1 cellular context compared by ENCODE assay signal in the genomic region with DNA sequence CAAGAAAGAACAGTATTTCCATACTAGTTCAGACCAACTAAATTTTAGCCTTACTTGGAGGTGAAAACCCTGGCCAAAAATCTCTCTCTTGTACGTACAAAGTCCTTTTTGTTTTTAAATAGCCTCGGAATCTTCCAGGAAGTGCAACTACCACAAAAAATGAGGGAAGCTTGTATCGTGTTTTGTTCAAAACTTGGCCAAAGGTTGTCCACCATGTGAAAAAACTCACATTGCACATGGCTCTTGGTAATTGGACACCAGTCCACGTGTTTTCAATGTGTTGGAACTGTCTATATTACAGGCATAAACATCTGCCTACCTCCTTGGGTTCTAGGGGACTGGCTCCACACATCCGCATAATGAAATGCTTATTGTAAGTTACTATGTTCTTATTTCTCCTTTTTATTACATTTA.
TF ChIP-seq lines count a peak whose summit lies in the region.

No MANE protein-coding gene starts in this region.

TF ChIP-seq in HepG2, 621 proteins besides CTCF, POLR2A, EP300 and RAD21 (continued from another document and continues in another):
- TF ChIP-seq, protein P1, sequence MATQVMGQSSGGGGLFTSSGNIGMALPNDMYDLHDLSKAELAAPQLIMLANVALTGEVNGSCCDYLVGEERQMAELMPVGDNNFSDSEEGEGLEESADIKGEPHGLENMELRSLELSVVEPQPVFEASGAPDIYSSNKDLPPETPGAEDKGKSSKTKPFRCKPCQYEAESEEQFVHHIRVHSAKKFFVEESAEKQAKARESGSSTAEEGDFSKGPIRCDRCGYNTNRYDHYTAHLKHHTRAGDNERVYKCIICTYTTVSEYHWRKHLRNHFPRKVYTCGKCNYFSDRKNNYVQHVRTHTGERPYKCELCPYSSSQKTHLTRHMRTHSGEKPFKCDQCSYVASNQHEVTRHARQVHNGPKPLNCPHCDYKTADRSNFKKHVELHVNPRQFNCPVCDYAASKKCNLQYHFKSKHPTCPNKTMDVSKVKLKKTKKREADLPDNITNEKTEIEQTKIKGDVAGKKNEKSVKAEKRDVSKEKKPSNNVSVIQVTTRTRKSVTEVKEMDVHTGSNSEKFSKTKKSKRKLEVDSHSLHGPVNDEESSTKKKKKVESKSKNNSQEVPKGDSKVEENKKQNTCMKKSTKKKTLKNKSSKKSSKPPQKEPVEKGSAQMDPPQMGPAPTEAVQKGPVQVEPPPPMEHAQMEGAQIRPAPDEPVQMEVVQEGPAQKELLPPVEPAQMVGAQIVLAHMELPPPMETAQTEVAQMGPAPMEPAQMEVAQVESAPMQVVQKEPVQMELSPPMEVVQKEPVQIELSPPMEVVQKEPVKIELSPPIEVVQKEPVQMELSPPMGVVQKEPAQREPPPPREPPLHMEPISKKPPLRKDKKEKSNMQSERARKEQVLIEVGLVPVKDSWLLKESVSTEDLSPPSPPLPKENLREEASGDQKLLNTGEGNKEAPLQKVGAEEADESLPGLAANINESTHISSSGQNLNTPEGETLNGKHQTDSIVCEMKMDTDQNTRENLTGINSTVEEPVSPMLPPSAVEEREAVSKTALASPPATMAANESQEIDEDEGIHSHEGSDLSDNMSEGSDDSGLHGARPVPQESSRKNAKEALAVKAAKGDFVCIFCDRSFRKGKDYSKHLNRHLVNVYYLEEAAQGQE (IDR thresholded peaks at IDR 0.05; ENCODE audit: borderline replicate concordance in 1 of 2, low read depth in 1 of 2, low read length in 2 of 2): no peak
- TF ChIP-seq EED (CRISPR knock-in tag; IDR thresholded peaks at IDR 0.05): no peak
- no peak for TF ChIP-seq ZNF788 (CRISPR knock-in tag; IDR thresholded peaks at IDR 0.05; ENCODE audit: borderline replicate concordance)
- TF ChIP-seq, protein P2, sequence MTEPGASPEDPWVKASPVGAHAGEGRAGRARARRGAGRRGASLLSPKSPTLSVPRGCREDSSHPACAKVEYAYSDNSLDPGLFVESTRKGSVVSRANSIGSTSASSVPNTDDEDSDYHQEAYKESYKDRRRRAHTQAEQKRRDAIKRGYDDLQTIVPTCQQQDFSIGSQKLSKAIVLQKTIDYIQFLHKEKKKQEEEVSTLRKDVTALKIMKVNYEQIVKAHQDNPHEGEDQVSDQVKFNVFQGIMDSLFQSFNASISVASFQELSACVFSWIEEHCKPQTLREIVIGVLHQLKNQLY (CRISPR knock-in tag; IDR thresholded peaks at IDR 0.05): no peak
- TF ChIP-seq ZNF251 (CRISPR knock-in tag; IDR thresholded peaks at IDR 0.05): no peak
- no peak for TF ChIP-seq ZNF496 (CRISPR knock-in tag; IDR thresholded peaks at IDR 0.05; ENCODE audit: insufficient replicate concordance)
- TF ChIP-seq PRMT3 (CRISPR knock-in tag; IDR thresholded peaks at IDR 0.05; ENCODE audit: borderline replicate concordance, low read depth): no peak
- TF ChIP-seq ZNF383 (CRISPR knock-in tag; IDR thresholded peaks at IDR 0.05; ENCODE audit: borderline replicate concordance): no peak
- TF ChIP-seq ZKSCAN1 (IDR thresholded peaks at IDR 0.05; ENCODE audit: low read length): no peak
- no peak for TF ChIP-seq ZNF781 (CRISPR knock-in tag; IDR thresholded peaks at IDR 0.05; ENCODE audit: borderline replicate concordance, not compliant biosample characterization)
- TF ChIP-seq, protein P3, sequence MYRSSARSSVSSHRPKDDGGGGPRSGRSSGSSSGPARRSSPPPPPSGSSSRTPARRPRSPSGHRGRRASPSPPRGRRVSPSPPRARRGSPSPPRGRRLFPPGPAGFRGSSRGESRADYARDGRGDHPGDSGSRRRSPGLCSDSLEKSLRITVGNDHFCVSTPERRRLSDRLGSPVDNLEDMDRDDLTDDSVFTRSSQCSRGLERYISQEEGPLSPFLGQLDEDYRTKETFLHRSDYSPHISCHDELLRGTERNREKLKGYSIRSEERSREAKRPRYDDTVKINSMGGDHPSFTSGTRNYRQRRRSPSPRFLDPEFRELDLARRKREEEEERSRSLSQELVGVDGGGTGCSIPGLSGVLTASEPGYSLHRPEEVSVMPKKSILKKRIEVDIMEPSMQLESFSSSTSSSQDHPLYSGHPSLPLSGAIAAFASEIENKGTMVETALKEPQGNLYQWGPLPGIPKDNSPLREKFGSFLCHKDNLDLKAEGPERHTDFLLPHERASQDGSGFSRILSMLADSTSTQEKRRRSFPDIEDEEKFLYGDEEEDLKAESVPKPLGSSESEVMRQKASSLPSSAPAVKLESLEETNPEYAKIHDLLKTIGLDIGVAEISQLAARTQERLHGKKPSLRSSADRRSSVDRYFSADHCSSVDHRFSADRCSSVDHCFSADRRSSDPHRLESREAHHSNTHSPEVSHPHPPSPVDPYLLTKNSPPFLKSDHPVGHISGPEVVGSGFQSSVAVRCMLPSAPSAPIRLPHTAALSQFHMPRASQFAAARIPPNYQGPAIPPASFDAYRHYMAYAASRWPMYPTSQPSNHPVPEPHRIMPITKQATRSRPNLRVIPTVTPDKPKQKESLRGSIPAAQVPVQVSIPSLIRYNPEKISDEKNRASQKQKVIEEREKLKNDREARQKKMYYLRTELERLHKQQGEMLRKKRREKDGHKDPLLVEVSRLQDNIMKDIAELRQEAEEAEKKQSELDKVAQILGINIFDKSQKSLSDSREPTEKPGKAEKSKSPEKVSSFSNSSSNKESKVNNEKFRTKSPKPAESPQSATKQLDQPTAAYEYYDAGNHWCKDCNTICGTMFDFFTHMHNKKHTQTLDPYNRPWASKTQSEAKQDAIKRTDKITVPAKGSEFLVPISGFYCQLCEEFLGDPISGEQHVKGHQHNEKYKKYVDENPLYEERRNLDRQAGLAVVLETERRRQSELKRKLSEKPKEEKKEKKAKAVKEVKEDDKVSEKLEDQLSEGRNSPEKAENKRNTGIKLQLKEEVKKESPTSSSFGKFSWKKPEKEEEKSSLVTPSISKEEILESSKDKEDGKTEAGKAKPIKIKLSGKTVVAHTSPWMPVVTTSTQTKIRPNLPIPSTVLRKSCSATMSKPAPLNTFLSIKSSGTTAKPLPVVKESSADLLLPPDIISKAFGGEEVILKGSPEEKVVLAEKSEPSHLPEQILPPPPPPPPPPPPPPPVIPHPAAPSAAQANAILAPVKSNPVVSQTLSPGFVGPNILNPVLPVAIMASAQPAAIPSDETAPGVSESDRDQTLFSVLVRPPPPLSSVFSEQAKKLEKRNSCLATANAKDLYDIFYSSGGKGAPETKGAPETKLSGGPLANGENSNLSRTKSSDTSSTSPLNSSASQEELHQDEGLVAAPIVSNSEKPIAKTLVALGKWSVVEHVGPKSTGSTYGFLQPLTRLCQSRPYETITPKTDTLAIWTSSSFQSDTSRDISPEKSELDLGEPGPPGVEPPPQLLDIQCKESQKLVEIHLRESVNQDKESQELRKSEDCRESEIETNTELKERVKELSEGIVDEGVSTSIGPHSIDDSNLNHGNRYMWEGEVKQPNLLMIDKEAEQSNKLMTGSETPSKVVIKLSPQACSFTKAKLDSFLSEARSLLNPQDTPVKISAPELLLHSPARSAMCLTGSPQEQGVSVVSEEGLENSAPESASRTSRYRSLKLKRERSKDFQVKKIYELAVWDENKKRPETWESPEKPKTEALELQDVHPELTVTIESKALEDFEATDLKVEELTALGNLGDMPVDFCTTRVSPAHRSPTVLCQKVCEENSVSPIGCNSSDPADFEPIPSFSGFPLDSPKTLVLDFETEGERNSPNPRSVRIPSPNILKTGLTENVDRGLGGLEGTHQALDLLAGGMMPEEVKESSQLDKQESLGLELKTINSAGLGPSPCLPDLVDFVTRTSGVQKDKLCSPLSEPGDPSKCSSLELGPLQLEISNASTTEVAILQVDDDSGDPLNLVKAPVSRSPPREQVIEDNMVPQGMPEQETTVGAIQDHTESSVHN (CRISPR knock-in tag; IDR thresholded peaks at IDR 0.05): no peak
- no peak for TF ChIP-seq ZNF672 (CRISPR knock-in tag; IDR thresholded peaks at IDR 0.05)
- TF ChIP-seq ZFP36L1 (CRISPR knock-in tag; IDR thresholded peaks at IDR 0.05): peak; percentile 80; the same call in 1 of the 2 replicates
- TF ChIP-seq, protein P4, sequence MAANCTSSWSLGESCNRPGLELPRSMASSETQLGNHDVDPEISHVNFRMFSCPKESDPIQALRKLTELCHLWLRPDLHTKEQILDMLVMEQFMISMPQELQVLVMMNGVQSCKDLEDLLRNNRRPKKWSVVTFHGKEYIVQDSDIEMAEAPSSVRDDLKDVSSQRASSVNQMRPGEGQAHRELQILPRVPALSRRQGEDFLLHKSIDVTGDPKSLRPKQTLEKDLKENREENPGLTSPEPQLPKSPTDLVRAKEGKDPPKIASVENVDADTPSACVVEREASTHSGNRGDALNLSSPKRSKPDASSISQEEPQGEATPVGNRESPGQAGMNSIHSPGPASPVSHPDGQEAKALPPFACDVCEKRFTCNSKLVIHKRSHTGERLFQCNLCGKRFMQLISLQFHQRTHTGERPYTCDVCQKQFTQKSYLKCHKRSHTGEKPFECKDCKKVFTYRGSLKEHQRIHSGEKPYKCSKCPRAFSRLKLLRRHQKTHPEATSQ (CRISPR knock-in tag; IDR thresholded peaks at IDR 0.05; ENCODE audit: borderline replicate concordance): no peak
- TF ChIP-seq TCF7L2 (IDR thresholded peaks at IDR 0.05; ENCODE audit: low read depth, low read length): no peak
- TF ChIP-seq MEIS1 (CRISPR knock-in tag; IDR thresholded peaks at IDR 0.05; ENCODE audit: borderline replicate concordance): no peak
- no peak for TF ChIP-seq ZNF484 (CRISPR knock-in tag; IDR thresholded peaks at IDR 0.05; ENCODE audit: borderline replicate concordance, low read depth)
- TF ChIP-seq ZNF598 (CRISPR knock-in tag; IDR thresholded peaks at IDR 0.05; ENCODE audit: borderline replicate concordance): no peak
- TF ChIP-seq GLI4 (CRISPR knock-in tag; IDR thresholded peaks at IDR 0.05; ENCODE audit: borderline replicate concordance): no peak
- no peak for TF ChIP-seq MTA1 (CRISPR knock-in tag; IDR thresholded peaks at IDR 0.05; ENCODE audit: borderline replicate concordance)
- TF ChIP-seq, protein P5, sequence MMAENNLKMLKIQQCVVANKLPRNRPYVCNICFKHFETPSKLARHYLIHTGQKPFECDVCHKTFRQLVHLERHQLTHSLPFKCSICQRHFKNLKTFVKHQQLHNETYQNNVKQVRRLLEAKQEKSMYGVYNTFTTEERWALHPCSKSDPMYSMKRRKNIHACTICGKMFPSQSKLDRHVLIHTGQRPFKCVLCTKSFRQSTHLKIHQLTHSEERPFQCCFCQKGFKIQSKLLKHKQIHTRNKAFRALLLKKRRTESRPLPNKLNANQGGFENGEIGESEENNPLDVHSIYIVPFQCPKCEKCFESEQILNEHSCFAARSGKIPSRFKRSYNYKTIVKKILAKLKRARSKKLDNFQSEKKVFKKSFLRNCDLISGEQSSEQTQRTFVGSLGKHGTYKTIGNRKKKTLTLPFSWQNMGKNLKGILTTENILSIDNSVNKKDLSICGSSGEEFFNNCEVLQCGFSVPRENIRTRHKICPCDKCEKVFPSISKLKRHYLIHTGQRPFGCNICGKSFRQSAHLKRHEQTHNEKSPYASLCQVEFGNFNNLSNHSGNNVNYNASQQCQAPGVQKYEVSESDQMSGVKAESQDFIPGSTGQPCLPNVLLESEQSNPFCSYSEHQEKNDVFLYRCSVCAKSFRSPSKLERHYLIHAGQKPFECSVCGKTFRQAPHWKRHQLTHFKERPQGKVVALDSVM (CRISPR knock-in tag; IDR thresholded peaks at IDR 0.05): no peak
- no peak for TF ChIP-seq HNRNPLL (IDR thresholded peaks at IDR 0.05; ENCODE audit: low read depth, low read length, poor library complexity, severe bottlenecking)
- TF ChIP-seq SYNCRIP (IDR thresholded peaks at IDR 0.05; ENCODE audit: insufficient read depth, low read depth, low read length): no peak
- TF ChIP-seq ZNF530 (CRISPR knock-in tag; IDR thresholded peaks at IDR 0.05; ENCODE audit: low read depth): no peak
- TF ChIP-seq CHD2 (IDR thresholded peaks at IDR 0.05; ENCODE audit: low read depth, low read length): no peak
- TF ChIP-seq NFRKB (IDR thresholded peaks at IDR 0.05): no peak
- TF ChIP-seq, protein P6, sequence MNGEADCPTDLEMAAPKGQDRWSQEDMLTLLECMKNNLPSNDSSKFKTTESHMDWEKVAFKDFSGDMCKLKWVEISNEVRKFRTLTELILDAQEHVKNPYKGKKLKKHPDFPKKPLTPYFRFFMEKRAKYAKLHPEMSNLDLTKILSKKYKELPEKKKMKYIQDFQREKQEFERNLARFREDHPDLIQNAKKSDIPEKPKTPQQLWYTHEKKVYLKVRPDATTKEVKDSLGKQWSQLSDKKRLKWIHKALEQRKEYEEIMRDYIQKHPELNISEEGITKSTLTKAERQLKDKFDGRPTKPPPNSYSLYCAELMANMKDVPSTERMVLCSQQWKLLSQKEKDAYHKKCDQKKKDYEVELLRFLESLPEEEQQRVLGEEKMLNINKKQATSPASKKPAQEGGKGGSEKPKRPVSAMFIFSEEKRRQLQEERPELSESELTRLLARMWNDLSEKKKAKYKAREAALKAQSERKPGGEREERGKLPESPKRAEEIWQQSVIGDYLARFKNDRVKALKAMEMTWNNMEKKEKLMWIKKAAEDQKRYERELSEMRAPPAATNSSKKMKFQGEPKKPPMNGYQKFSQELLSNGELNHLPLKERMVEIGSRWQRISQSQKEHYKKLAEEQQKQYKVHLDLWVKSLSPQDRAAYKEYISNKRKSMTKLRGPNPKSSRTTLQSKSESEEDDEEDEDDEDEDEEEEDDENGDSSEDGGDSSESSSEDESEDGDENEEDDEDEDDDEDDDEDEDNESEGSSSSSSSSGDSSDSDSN (CRISPR knock-in tag; IDR thresholded peaks at IDR 0.05): no peak
- TF ChIP-seq BRCA1 (CRISPR knock-in tag; IDR thresholded peaks at IDR 0.05): no peak
- no peak for TF ChIP-seq KDM5A (IDR thresholded peaks at IDR 0.05; ENCODE audit: borderline replicate concordance, low read length)
- TF ChIP-seq, protein P7, sequence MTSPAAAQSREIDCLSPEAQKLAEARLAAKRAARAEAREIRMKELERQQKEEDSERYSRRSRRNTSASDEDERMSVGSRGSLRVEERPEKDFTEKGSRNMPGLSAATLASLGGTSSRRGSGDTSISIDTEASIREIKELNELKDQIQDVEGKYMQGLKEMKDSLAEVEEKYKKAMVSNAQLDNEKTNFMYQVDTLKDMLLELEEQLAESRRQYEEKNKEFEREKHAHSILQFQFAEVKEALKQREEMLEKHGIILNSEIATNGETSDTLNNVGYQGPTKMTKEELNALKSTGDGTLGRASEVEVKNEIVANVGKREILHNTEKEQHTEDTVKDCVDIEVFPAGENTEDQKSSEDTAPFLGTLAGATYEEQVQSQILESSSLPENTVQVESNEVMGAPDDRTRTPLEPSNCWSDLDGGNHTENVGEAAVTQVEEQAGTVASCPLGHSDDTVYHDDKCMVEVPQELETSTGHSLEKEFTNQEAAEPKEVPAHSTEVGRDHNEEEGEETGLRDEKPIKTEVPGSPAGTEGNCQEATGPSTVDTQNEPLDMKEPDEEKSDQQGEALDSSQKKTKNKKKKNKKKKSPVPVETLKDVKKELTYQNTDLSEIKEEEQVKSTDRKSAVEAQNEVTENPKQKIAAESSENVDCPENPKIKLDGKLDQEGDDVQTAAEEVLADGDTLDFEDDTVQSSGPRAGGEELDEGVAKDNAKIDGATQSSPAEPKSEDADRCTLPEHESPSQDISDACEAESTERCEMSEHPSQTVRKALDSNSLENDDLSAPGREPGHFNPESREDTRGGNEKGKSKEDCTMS (CRISPR knock-in tag; conservative IDR thresholded peaks at IDR 0.05): no peak
- no peak for TF ChIP-seq BORCS8-MEF2B (CRISPR knock-in tag; IDR thresholded peaks at IDR 0.05)
- no peak for TF ChIP-seq PHF8 (CRISPR knock-in tag; IDR thresholded peaks at IDR 0.05)
- no peak for TF ChIP-seq NFIB (CRISPR knock-in tag; IDR thresholded peaks at IDR 0.05; ENCODE audit: borderline replicate concordance)
- no peak for TF ChIP-seq SP2 (CRISPR knock-in tag; IDR thresholded peaks at IDR 0.05)
